In genomic region chr6:109271622-109272021, GRCh38 we compare ENCODE assay signal across 26 cellular contexts.
"Had no signal": no experiment of that assay in that cellular context is flagged by ENCODE, and none has a peak within 500 bp of the region (broad histone marks: within the 10 kb centered on the region; RNA-seq: fewer than 3 reads in every experiment).

No MANE protein-coding gene starts in this region.

- H3K36me3 ChIP-seq: colonic mucosa, esophagus squamous epithelium, gastrocnemius medialis, heart right ventricle, left lung, lower lobe of right lung had no signal

- DNase-seq: colonic mucosa; cortex of kidney; effector CD8-positive, alpha-beta T cell; effector memory CD8-positive, alpha-beta T cell; endodermal cell; erythroblast; esophagus squamous epithelium; foreskin fibroblast; foreskin melanocyte; gastrocnemius medialis; glutamatergic neuron; head of caudate nucleus; heart right ventricle; hippocampal formation; left cardiac atrium; left lung; left ventricle myocardium superior; lower lobe of right lung; mesenchymal stem cell; mucosa of descending colon; naive B cell had no signal

- H3K27me3 ChIP-seq: colonic mucosa, esophagus squamous epithelium, gastrocnemius medialis, heart right ventricle, left lung had no signal

- H3K27ac ChIP-seq: colonic mucosa, epithelial cell of prostate, esophagus squamous epithelium, gastrocnemius medialis, heart right ventricle, left lung, lower lobe of right lung had no signal

- ATAC-seq: effector memory CD8-positive, alpha-beta T cell; esophagus mucosa; gastrocnemius medialis; heart right ventricle; left cardiac atrium; left lung; left ventricle myocardium superior; lower lobe of right lung; mucosa of descending colon had no signal

- FAIRE-seq: endometrium, islet of Langerhans, keratinocyte had no signal

- H3K4me1 ChIP-seq: colonic mucosa, esophagus squamous epithelium, gastrocnemius medialis, heart right ventricle, left lung, lower lobe of right lung had no signal

- H3K4me3 ChIP-seq: colonic mucosa, esophagus squamous epithelium, gastrocnemius medialis, heart right ventricle, left lung, lower lobe of right lung, mucosa of descending colon had no signal

- H3K9me3 ChIP-seq: colonic mucosa, gastrocnemius medialis, lower lobe of right lung had no signal
